11 cellular contexts compared by ENCODE assay signal in the genomic region with DNA sequence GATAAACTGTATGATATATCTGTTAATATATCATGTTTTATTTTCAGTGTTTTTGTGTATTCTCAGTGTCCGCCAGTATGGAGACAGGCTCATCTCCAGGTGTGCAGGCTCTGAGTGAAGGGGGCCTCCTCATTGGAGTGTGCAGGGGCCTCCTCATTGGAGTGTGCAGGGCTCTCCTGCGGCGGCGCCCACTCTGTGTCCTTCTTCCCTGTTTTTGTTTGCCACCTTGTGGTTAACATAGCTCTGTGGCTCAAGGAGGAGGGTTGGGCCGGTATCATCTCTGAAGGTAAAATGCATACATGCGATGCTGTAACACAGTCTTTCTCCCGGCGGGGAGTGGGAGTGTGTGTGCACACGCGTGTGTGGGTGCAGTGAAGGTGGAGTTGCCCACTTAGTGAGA.
DNase-seq lines count a peak whose midpoint lies in the region; ATAC-seq and TF ChIP-seq lines count a peak whose summit lies in the region.
"Had no signal": no experiment of that assay in that cellular context is flagged by ENCODE, and none has a peak within 500 bp of the region (broad histone marks: within the 10 kb centered on the region; RNA-seq: fewer than 3 reads in every experiment).

No MANE protein-coding gene starts in this region.

- H3K27ac ChIP-seq in angular gyrus (ENCODE audit: low read depth, low read length): peak overlapping the region; percentile 72

- DNase-seq in HFFc6: no peak
- peak; percentile 63 for DNase-seq in iPS-NIHi7 (ENCODE audit: extremely low spot score)
- no peak for DNase-seq in stimulated activated naive B cell treated with anti-CD40 and anti-IgM and Interleukin-4, amounts not matched to agents 10 μg/mL and 1 μg/mL and 100 μg/mL, for 72 hours
- no peak for DNase-seq in NCI-H1436 (lab: John Stamatoyannopoulos, UW)
- DNase-seq in Ammon's horn (ENCODE audit: low spot score): no peak
- no peak for DNase-seq in omental fat pad (ENCODE audit: low spot score)
- DNase-seq in activated gamma-delta T cell (lab: John Stamatoyannopoulos, UW): no peak
- DNase-seq: activated CD4-positive, alpha-beta T cell treated with anti-CD3 and anti-CD28 coated beads, Interleukin-2, amount 50 U/mL, for 1 hour; DND-41; Karpas-422 had no signal

- H3K36me3 Mint-ChIP-seq in HFFc6 (ENCODE audit: low read depth): no peaks in the 10 kb centered on the region
- peaks cover 12 to 33% of the 10 kb centered on the region in 2 donors for H3K36me3 Mint-ChIP-seq in stimulated activated naive B cell treated with anti-CD40 and anti-IgM and Interleukin-4, amounts not matched to agents 10 μg/mL and 1 μg/mL and 100 μg/mL, for 72 hours

- peaks cover 62% of the 10 kb centered on the region for H3K4me1 Mint-ChIP-seq in HFFc6 (ENCODE audit: low read depth)
- H3K4me1 Mint-ChIP-seq in stimulated activated naive B cell treated with anti-CD40 and anti-IgM and Interleukin-4, amounts not matched to agents 10 μg/mL and 1 μg/mL and 100 μg/mL, for 72 hours: peaks cover 52 to 87% of the 10 kb centered on the region in 2 donors

- no peaks in the 10 kb centered on the region; the same call in 1 of the 2 replicates for H3K27me3 Mint-ChIP-seq in HFFc6 (ENCODE audit: insufficient read depth)
- no peaks in the 10 kb centered on the region for H3K27me3 Mint-ChIP-seq in stimulated activated naive B cell treated with anti-CD40 and anti-IgM and Interleukin-4, amounts not matched to agents 10 μg/mL and 1 μg/mL and 100 μg/mL, for 72 hours

- TF ChIP-seq CTCF in HFFc6 (IDR thresholded peaks at IDR 0.05): no peak
- TF ChIP-seq CTCF in omental fat pad (IDR thresholded peaks at IDR 0.05): no peak

- H3K27ac Mint-ChIP-seq in HFFc6: peak overlapping the region; percentile 13; the same call in 1 of the 2 replicates
- H3K27ac Mint-ChIP-seq in stimulated activated naive B cell treated with anti-CD40 and anti-IgM and Interleukin-4, amounts not matched to agents 10 μg/mL and 1 μg/mL and 100 μg/mL, for 72 hours: peak overlapping the region; percentile 79

- H3K9me3 Mint-ChIP-seq in HFFc6: no peaks in the 10 kb centered on the region
- peaks cover 2 to 3% of the 10 kb centered on the region in 2 donors for H3K9me3 Mint-ChIP-seq in stimulated activated naive B cell treated with anti-CD40 and anti-IgM and Interleukin-4, amounts not matched to agents 10 μg/mL and 1 μg/mL and 100 μg/mL, for 72 hours

- ATAC-seq in stimulated activated naive B cell treated with anti-CD40 and anti-IgM and Interleukin-4, amounts not matched to agents 10 μg/mL and 1 μg/mL and 100 μg/mL, for 72 hours (replicated peaks): peak; percentile 15 to 33
- no peak for ATAC-seq in omental fat pad (ENCODE audit: low FRiP score)

- H3K4me3 Mint-ChIP-seq in HFFc6: no peak overlapping the region
- H3K4me3 Mint-ChIP-seq in stimulated activated naive B cell treated with anti-CD40 and anti-IgM and Interleukin-4, amounts not matched to agents 10 μg/mL and 1 μg/mL and 100 μg/mL, for 72 hours: peak overlapping the region; percentile 41
